ENCODE assay signal across 1 cellular context in the genomic region with DNA sequence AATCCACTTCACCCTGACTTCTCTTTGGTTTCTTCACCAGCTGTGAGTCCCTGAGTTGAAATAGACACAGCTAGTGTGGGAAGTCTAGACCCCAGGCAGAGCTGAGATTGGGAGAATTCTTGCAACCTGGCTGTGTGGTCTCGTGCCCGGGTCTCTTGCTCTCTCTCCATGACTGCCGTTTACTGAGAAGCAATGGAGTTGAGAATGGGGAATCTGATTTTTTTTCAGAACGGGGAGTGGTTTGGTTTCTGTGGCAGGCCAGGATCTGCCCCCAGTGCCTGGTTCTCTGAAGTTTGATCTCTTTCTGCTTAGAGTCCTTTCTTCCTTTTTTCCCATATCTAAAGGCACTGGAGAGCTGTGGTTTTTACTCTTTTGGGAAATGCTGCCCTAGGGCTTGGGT.
TF ChIP-seq lines count a peak whose summit lies in the region.

No MANE protein-coding gene starts in this region.

TF ChIP-seq in HCT116, 20 proteins besides CTCF, POLR2A, EP300 and RAD21 (continued from another document):
- TF ChIP-seq, protein P1, sequence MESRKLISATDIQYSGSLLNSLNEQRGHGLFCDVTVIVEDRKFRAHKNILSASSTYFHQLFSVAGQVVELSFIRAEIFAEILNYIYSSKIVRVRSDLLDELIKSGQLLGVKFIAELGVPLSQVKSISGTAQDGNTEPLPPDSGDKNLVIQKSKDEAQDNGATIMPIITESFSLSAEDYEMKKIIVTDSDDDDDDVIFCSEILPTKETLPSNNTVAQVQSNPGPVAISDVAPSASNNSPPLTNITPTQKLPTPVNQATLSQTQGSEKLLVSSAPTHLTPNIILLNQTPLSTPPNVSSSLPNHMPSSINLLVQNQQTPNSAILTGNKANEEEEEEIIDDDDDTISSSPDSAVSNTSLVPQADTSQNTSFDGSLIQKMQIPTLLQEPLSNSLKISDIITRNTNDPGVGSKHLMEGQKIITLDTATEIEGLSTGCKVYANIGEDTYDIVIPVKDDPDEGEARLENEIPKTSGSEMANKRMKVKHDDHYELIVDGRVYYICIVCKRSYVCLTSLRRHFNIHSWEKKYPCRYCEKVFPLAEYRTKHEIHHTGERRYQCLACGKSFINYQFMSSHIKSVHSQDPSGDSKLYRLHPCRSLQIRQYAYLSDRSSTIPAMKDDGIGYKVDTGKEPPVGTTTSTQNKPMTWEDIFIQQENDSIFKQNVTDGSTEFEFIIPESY (IDR thresholded peaks at IDR 0.05; ENCODE audit: extremely low read depth, insufficient replicate concordance, low read length) = no peak
